In the genomic region with DNA sequence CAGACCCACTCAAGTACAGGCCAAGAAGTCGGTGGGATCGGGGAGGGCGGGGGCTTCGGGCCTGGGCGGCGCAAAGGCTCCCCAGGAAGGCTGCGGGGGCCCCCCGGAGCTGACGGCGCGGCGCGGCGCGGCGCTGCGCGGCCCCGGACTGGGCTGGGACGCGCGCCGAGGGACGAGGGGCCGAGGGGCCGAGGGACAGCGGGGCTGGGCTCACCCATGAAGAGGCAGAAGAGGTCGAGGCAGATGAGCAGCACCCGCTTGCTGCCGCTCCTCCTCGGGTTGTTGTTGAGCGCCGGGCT, we compare ENCODE assay signal across 8 cellular contexts. TPM values are rescaled to one million over a fixed set of nuclear protein-coding genes. Genes with fewer than 3 reads are reported as not detected.
DNase-seq lines count a peak whose midpoint lies in the region; ATAC-seq lines count a peak whose summit lies in the region.

No MANE protein-coding gene starts in this region.

- peak overlapping the region; percentile 67 for H3K4me3 Mint-ChIP-seq in activated naive CD4-positive, alpha-beta T cell treated with anti-CD3 and anti-CD28 coated beads for 36 hours
- H3K4me3 Mint-ChIP-seq in activated T-helper 2 cell treated with anti-CD3 and anti-CD28 coated beads, Interferon-gamma antibody, Interleukin-2, Interleukin-4, amounts not matched to agents 10 μg/mL and 5 μg/mL and 100 μg/mL, durations not matched to agents 14 hours and 24 hours and 36 hours (ENCODE audit: low read depth), result peak overlapping the region; percentile 72
- peak overlapping the region; percentile 85 for H3K4me3 Mint-ChIP-seq in stimulated activated memory B cell treated with anti-CD40 and anti-IgM and Interleukin-4, amounts not matched to agents 10 μg/mL and 1 μg/mL and 100 μg/mL, for 72 hours

- intact Hi-C loops in activated naive CD4-positive, alpha-beta T cell treated with anti-CD3 and anti-CD28 coated beads for 36 hours (cut with micrococcal nuclease), result no loop called here
- intact Hi-C loops in activated T-helper 2 cell treated with anti-CD3 and anti-CD28 coated beads, Interferon-gamma antibody, Interleukin-2, Interleukin-4, amounts not matched to agents 10 μg/mL and 5 μg/mL and 100 μg/mL, durations not matched to agents 14 hours and 24 hours and 36 hours (cut with micrococcal nuclease), result no loop called here

- H3K27me3 ChIP-seq in iPS DF 6.9 (ENCODE audit: control insufficient read depth, insufficient read depth, low read length), result no peaks in the 10 kb centered on the region

- no peaks in the 10 kb centered on the region for H3K36me3 Mint-ChIP-seq in activated naive CD4-positive, alpha-beta T cell treated with anti-CD3 and anti-CD28 coated beads for 36 hours (ENCODE audit: low read depth)
- no peaks in the 10 kb centered on the region for H3K36me3 Mint-ChIP-seq in activated T-helper 2 cell treated with anti-CD3 and anti-CD28 coated beads, Interferon-gamma antibody, Interleukin-2, Interleukin-4, amounts not matched to agents 10 μg/mL and 5 μg/mL and 100 μg/mL, durations not matched to agents 14 hours and 24 hours and 36 hours (ENCODE audit: low read depth)
- no peaks in the 10 kb centered on the region for H3K36me3 Mint-ChIP-seq in stimulated activated memory B cell treated with anti-CD40 and anti-IgM and Interleukin-4, amounts not matched to agents 10 μg/mL and 1 μg/mL and 100 μg/mL, for 72 hours

- CTCF ChIA-PET in activated naive CD4-positive, alpha-beta T cell treated with anti-CD3 and anti-CD28 coated beads for 36 hours (lab: Charles Lee), result interaction anchor here (0.6 to 1.0 kb wide), 2 partner anchors 11 to 170 kb away, joined by 3 to 6 read pairs; no protein-coding TSS in a partner anchor

- WGBS in iPS DF 6.9 (ENCODE audit: insufficient coverage, insufficient read length), result no CpG with 5 or more reads among the region's 33 CpGs

- H3K9me3 Mint-ChIP-seq in activated naive CD4-positive, alpha-beta T cell treated with anti-CD3 and anti-CD28 coated beads for 36 hours, result no peaks in the 10 kb centered on the region
- no peaks in the 10 kb centered on the region for H3K9me3 Mint-ChIP-seq in activated T-helper 2 cell treated with anti-CD3 and anti-CD28 coated beads, Interferon-gamma antibody, Interleukin-2, Interleukin-4, amounts not matched to agents 10 μg/mL and 5 μg/mL and 100 μg/mL, durations not matched to agents 14 hours and 24 hours and 36 hours
- H3K9me3 Mint-ChIP-seq in stimulated activated memory B cell treated with anti-CD40 and anti-IgM and Interleukin-4, amounts not matched to agents 10 μg/mL and 1 μg/mL and 100 μg/mL, for 72 hours, result no peaks in the 10 kb centered on the region

- no peaks in the 10 kb centered on the region for H3K4me1 Mint-ChIP-seq in activated naive CD4-positive, alpha-beta T cell treated with anti-CD3 and anti-CD28 coated beads for 36 hours (ENCODE audit: low read depth)
- H3K4me1 Mint-ChIP-seq in activated T-helper 2 cell treated with anti-CD3 and anti-CD28 coated beads, Interferon-gamma antibody, Interleukin-2, Interleukin-4, amounts not matched to agents 10 μg/mL and 5 μg/mL and 100 μg/mL, durations not matched to agents 14 hours and 24 hours and 36 hours (ENCODE audit: low read depth), result no peaks in the 10 kb centered on the region
- peaks cover 57% of the 10 kb centered on the region for H3K4me1 Mint-ChIP-seq in stimulated activated memory B cell treated with anti-CD40 and anti-IgM and Interleukin-4, amounts not matched to agents 10 μg/mL and 1 μg/mL and 100 μg/mL, for 72 hours

- H3K4me1 ChIP-seq in iPS DF 6.9 (ENCODE audit: control insufficient read depth, insufficient read depth, low read length), result peaks cover 1% of the 10 kb centered on the region; the same call in 1 of the 2 replicates

- H3K4me3 ChIP-seq in iPS DF 6.9 (ENCODE audit: low read length), result peak overlapping the region; percentile 69

- H3K27me3 Mint-ChIP-seq in activated naive CD4-positive, alpha-beta T cell treated with anti-CD3 and anti-CD28 coated beads for 36 hours (ENCODE audit: low read depth), result peaks cover 43% of the 10 kb centered on the region
- peaks cover 47% of the 10 kb centered on the region for H3K27me3 Mint-ChIP-seq in activated T-helper 2 cell treated with anti-CD3 and anti-CD28 coated beads, Interferon-gamma antibody, Interleukin-2, Interleukin-4, amounts not matched to agents 10 μg/mL and 5 μg/mL and 100 μg/mL, durations not matched to agents 14 hours and 24 hours and 36 hours (ENCODE audit: low read depth)
- no peaks in the 10 kb centered on the region for H3K27me3 Mint-ChIP-seq in stimulated activated memory B cell treated with anti-CD40 and anti-IgM and Interleukin-4, amounts not matched to agents 10 μg/mL and 1 μg/mL and 100 μg/mL, for 72 hours

- no peaks in the 10 kb centered on the region for H3K36me3 ChIP-seq in iPS DF 6.9 (ENCODE audit: control insufficient read depth, insufficient read depth, low read length)

- DNase-seq in activated naive CD4-positive, alpha-beta T cell treated with anti-CD3 and anti-CD28 coated beads for 36 hours, result peak; percentile 5
- no peak for DNase-seq in activated naive CD4-positive, alpha-beta T cell (lab: John Stamatoyannopoulos, UW)
- no peak for DNase-seq in activated T-helper 2 cell treated with anti-CD3 and anti-CD28 coated beads, Interferon-gamma antibody, Interleukin-2, Interleukin-4, amounts not matched to agents 10 μg/mL and 5 μg/mL and 100 μg/mL, durations not matched to agents 14 hours and 24 hours and 36 hours (ENCODE audit: low spot score)
- no peak for DNase-seq in iPS DF 6.9 (ENCODE audit: low read depth, low spot score)
- DNase-seq in NCI-H510A treated with DMSO at 0.1 percent for 48 hours (lab: John Stamatoyannopoulos, UW), result no peak
- no peak for DNase-seq in SIG-M5 (lab: John Stamatoyannopoulos, UW)

- H3K9me3 ChIP-seq in iPS DF 6.9 (ENCODE audit: control insufficient read depth, insufficient read depth, low read length), result no peaks in the 10 kb centered on the region

- no peak overlapping the region for H3K27ac Mint-ChIP-seq in activated naive CD4-positive, alpha-beta T cell treated with anti-CD3 and anti-CD28 coated beads for 36 hours
- H3K27ac Mint-ChIP-seq in activated T-helper 2 cell treated with anti-CD3 and anti-CD28 coated beads, Interferon-gamma antibody, Interleukin-2, Interleukin-4, amounts not matched to agents 10 μg/mL and 5 μg/mL and 100 μg/mL, durations not matched to agents 14 hours and 24 hours and 36 hours, result no peak overlapping the region
- H3K27ac Mint-ChIP-seq in stimulated activated memory B cell treated with anti-CD40 and anti-IgM and Interleukin-4, amounts not matched to agents 10 μg/mL and 1 μg/mL and 100 μg/mL, for 72 hours, result peak overlapping the region; percentile 54

- peak; percentile 51 for ATAC-seq in stimulated activated memory B cell treated with anti-CD40 and anti-IgM and Interleukin-4, amounts not matched to agents 10 μg/mL and 1 μg/mL and 100 μg/mL, for 72 hours
- no peak for ATAC-seq in HG02840 (IDR thresholded peaks at IDR 0.05; ENCODE audit: low FRiP score, unreplicated experiment)

- no peak overlapping the region for H3K27ac ChIP-seq in iPS DF 6.9 (ENCODE audit: low read length)

RNA-seq across cellular contexts. Expression of a gene that starts 0.8 kb away (rescaled TPM):
- not detected for total RNA-seq in activated naive CD4-positive, alpha-beta T cell treated with anti-CD3 and anti-CD28 coated beads for 36 hours
- not detected in 2 replicates for total RNA-seq in activated T-helper 2 cell treated with anti-CD3 and anti-CD28 coated beads, Interferon-gamma antibody, Interleukin-2, Interleukin-4, amounts not matched to agents 10 μg/mL and 5 μg/mL and 100 μg/mL, durations not matched to agents 14 hours and 24 hours and 36 hours
